ENCODE assay signal across 11 cellular contexts in genomic region chr15:66565731-66566130, GRCh38. TPM values are rescaled to one million over a fixed set of nuclear protein-coding genes. Genes with fewer than 3 reads are reported as not detected.
DNase-seq lines count a peak whose midpoint lies in the region; TF ChIP-seq lines count a peak whose summit lies in the region.
"Had no signal": no experiment of that assay in that cellular context is flagged by ENCODE, and none has a peak within 500 bp of the region (broad histone marks: within the 10 kb centered on the region; RNA-seq: fewer than 3 reads in every experiment).

Gene LCTL, minus strand, starts transcription at chr15:66565998. Its CDS starts 633 bp downstream, at chr15:66565365.

- TF ChIP-seq EP300 in ovary (IDR thresholded peaks at IDR 0.05), result no peak

- no peak within 1 kb of the TSS for H3K23ac ChIP-seq in H9 (ENCODE audit: insufficient read length, low read depth, low read length)

- H3K27me3 ChIP-seq in H9 (ENCODE audit: insufficient read depth, low read length) (no peaks in the 10 kb centered on the region), ovary (no peaks in the 10 kb centered on the region)

- peaks cover 2% of the 10 kb centered on the region; the same call in 1 of the 2 replicates for H3K4me1 ChIP-seq in H9 (ENCODE audit: insufficient read depth, low read length)
- peaks cover 2% of the 10 kb centered on the region for H3K4me1 ChIP-seq in ovary (ENCODE audit: insufficient read depth)

- DNase-seq in H9 (peak; percentile 80), SW480 (ENCODE audit: low spot score) (peak; percentile 61), head of caudate nucleus (peak in 30 of 42 donors; percentile 13 to 77 (median 43)), retinal pigment epithelial cell (ENCODE audit: low read depth) (peak; percentile 30), NCI-H1417 treated with DMSO at 0.1 percent for 48 hours (lab: John Stamatoyannopoulos, UW) (no peak), mesenteric fat pad (ENCODE audit: low spot score) (no peak), ovary (no peak)
- DNase-seq in stimulated activated CD4-positive, alpha-beta T cell treated with anti-CD3 and anti-CD28 coated beads, Interleukin-4, amount 100 ng/mL, for 4 hours, result no peak
- DNase-seq: activated B cell treated with CpG ODN at 0.5 μM for 24 hours; NCI-H2171; stimulated activated CD8-positive, alpha-beta memory T cell treated with anti-CD3 and anti-CD28 coated beads, Interleukin-4, amount 100 ng/mL, for 48 hours had no signal

- H2AFZ ChIP-seq in H9 (ENCODE audit: low read length), result no peak within 1 kb of the TSS

- no peak within 1 kb of the TSS for H4K91ac ChIP-seq in H9 (ENCODE audit: insufficient read length, low read depth, low read length)

- H3K9me3 ChIP-seq in H9 (ENCODE audit: control insufficient read depth, low read depth, low read length) (no peaks in the 10 kb centered on the region), ovary (no peaks in the 10 kb centered on the region)

- peak within 1 kb of the TSS; percentile 40 to 64 for H3K4me3 Mint-ChIP-seq in H9
- H3K4me3 Mint-ChIP-seq: activated B cell treated with CpG ODN at 0.5 μM for 24 hours had no signal

- peaks cover 24 to 33% of the 10 kb centered on the region in 2 experiments for H3K4me1 Mint-ChIP-seq in H9

- H3K27ac ChIP-seq in H9 (ENCODE audit: insufficient read length, low read depth, low read length) (no peak within 1 kb of the TSS), ovary (no peak within 1 kb of the TSS)

- peak within 1 kb of the TSS; percentile 71; the same call in 1 of the 2 replicates for H3K14ac ChIP-seq in H9 (ENCODE audit: insufficient read depth, low read length)

- H3K56ac ChIP-seq in H9 (ENCODE audit: insufficient read length, low read depth, low read length), result no peak within 1 kb of the TSS

- H3K9me3 Mint-ChIP-seq in H9, result no peaks in the 10 kb centered on the region
- H3K9me3 Mint-ChIP-seq: activated B cell treated with CpG ODN at 0.5 μM for 24 hours had no signal

- TF ChIP-seq CTCF in H9 (conservative IDR thresholded peaks at IDR 0.05) (no peak), retinal pigment epithelial cell (conservative IDR thresholded peaks at IDR 0.05; ENCODE audit: low read depth, low read length) (no peak), ovary (IDR thresholded peaks at IDR 0.05) (no peak)

- H2BK5ac ChIP-seq in H9 (ENCODE audit: insufficient read length, low read length), result no peak within 1 kb of the TSS

- H2BK15ac ChIP-seq in H9 (ENCODE audit: low read depth, low read length), result no peak within 1 kb of the TSS

- no peaks in the 10 kb centered on the region for H3K79me1 ChIP-seq in H9 (ENCODE audit: insufficient read depth, low read depth, low read length, poor library complexity, severe bottlenecking)

- no peak for TF ChIP-seq POLR2A in ovary (IDR thresholded peaks at IDR 0.05)

- no peak within 1 kb of the TSS for H3K9ac ChIP-seq in H9 (ENCODE audit: extremely low read depth, insufficient read length, low read length)

- WGBS in H9 (ENCODE audit: extremely low coverage, insufficient read length, low lambda C conversion rate), result no CpG with 5 or more reads among the region's 14 CpGs
- whole genome bisulfite sequencing in ovary, 3 donors, result 33 to 43% (median 42%) methylated on average over 14 of the region's 14 CpGs

- H2BK20ac ChIP-seq in H9 (ENCODE audit: low read depth, low read length, poor library complexity, severe bottlenecking), result no peak within 1 kb of the TSS

- H2BK120ac ChIP-seq in H9 (ENCODE audit: low read depth, low read length, poor library complexity, severe bottlenecking), result no peak within 1 kb of the TSS

- peak within 1 kb of the TSS; percentile 25 for H2BK12ac ChIP-seq in H9 (ENCODE audit: insufficient read length, low read depth, low read length)

- H4K8ac ChIP-seq in H9 (replicated peaks; ENCODE audit: insufficient read length, low read depth, low read length), result no peak within 1 kb of the TSS

- peak within 1 kb of the TSS; percentile 84 to 96 (median 89); a peak in 6 of 7 replicates for H3K27ac Mint-ChIP-seq in H9
- H3K27ac Mint-ChIP-seq: activated B cell treated with CpG ODN at 0.5 μM for 24 hours had no signal

- H4K5ac ChIP-seq in H9 (ENCODE audit: insufficient read length, low read depth, low read length), result no peak within 1 kb of the TSS

- peak within 1 kb of the TSS; percentile 56 for H3K18ac ChIP-seq in H9 (ENCODE audit: insufficient read length, low read depth, low read length)

- H3K23me2 ChIP-seq in H9 (ENCODE audit: insufficient read length, low read depth, low read length, poor library complexity, severe bottlenecking), result no peaks in the 10 kb centered on the region

- H3K36me3 ChIP-seq in ovary, result no peaks in the 10 kb centered on the region

- H2AK5ac ChIP-seq in H9 (ENCODE audit: insufficient read length, low read length), result no peak within 1 kb of the TSS

- H3K27me3 Mint-ChIP-seq in H9 (ENCODE audit: low read depth), result no peaks in the 10 kb centered on the region
- H3K27me3 Mint-ChIP-seq: activated B cell treated with CpG ODN at 0.5 μM for 24 hours had no signal

- H4K20me1 ChIP-seq in H9 (ENCODE audit: control insufficient read depth, insufficient read depth, insufficient read length), result no peaks in the 10 kb centered on the region

- peaks cover 0 to 6% (median 2%) of the 10 kb centered on the region in 3 experiments; a peak in 3 of 7 replicates for H3K36me3 Mint-ChIP-seq in H9 (ENCODE audit: insufficient read depth in 1 of 3, low read depth in 3 of 3)

- H3K79me2 ChIP-seq in H9 (ENCODE audit: insufficient read depth, low read length), result no peaks in the 10 kb centered on the region

- no peak within 1 kb of the TSS for H3T11ph ChIP-seq in H9 (ENCODE audit: low read length)

- peak within 1 kb of the TSS; percentile 17 for H3K4me2 ChIP-seq in H9 (ENCODE audit: insufficient read depth, insufficient read length, low read length)

- H3K4me3 ChIP-seq in retinal pigment epithelial cell (ENCODE audit: low read length) (peak within 1 kb of the TSS; percentile 22), ovary (no peak within 1 kb of the TSS)

- no peak within 1 kb of the TSS for H3K4ac ChIP-seq in H9 (ENCODE audit: low read depth, low read length)

- intact Hi-C loops in head of caudate nucleus (cut with DNase I), result no loop called here
- intact Hi-C loops in ovary (cut with DNase I), result no loop called here

RNA-seq across cellular contexts. Expression of gene LCTL, which starts in this region (rescaled TPM):
- 1.8 and 2.3 TPM in 2 replicates for total RNA-seq in H9 (2021)
- not detected for total RNA-seq in mesenteric fat pad
- not detected for total RNA-seq in ovary
- polyA plus RNA-seq in ovary, result under 1 TPM in 1 of 2 donors, not detected in 1; 0.23 TPM
- total RNA-seq: activated B cell treated with CpG ODN at 0.5 μM for 24 hours had no signal

Comparison
In these comparisons a context has a peak if more than half of its experiments do, and no peak if none do; other contexts are left out.
1. DNase-seq: peak in H9 (single experiment), SW480 (single experiment), head of caudate nucleus (30 of 42) and retinal pigment epithelial cell (single experiment); none in NCI-H1417 treated with DMSO at 0.1 percent for 48 hours (single experiment), mesenteric fat pad (single experiment), ovary (0 of 5) and stimulated activated CD4-positive, alpha-beta T cell treated with anti-CD3 and anti-CD28 coated beads, Interleukin-4, amount 100 ng/mL, for 4 hours (0 of 2).